In the genomic region with DNA sequence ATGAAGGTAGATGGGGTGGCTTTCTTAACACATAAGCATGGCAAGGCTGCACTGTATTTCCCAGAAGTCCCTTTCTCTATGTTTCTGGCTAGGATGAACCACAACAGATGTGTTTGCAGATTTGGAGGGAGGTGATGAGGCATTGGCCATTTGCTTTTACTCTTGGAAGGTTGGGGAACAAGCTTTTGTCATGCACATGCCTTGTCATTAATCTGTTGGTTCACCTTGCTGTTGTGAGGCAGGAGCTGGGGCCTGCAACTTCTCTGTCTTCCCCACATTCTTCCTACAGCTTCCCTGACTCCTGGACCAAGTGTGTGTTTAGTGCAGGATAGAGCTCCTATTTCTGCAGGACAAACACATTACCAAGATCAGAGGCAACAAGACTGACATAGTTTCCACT, we compare ENCODE assay signal across 10 cellular contexts.
"Had no signal": no experiment of that assay in that cellular context is flagged by ENCODE, and none has a peak within 500 bp of the region (broad histone marks: within the 10 kb centered on the region; RNA-seq: fewer than 3 reads in every experiment).

No MANE protein-coding gene starts in this region.

- DNase-seq: GM23248, H7, HFFc6, KBM-7 had no signal

- ATAC-seq: HCT116, HepG2 had no signal

- H3K4me3 ChIP-seq: GM23248, HAP-1 had no signal

- H3K9ac ChIP-seq: GM23248, KMS-11 had no signal

- H3K27ac ChIP-seq: GM23248, HL-60, KMS-11 had no signal

- H3K27me3 Mint-ChIP-seq: IgD-negative memory B cell had no signal

- H3K36me3 Mint-ChIP-seq: IgD-negative memory B cell had no signal

- FAIRE-seq: HepG2 had no signal

- H3K36me3 ChIP-seq: HAP-1 had no signal

- H3K4me1 Mint-ChIP-seq: IgD-negative memory B cell had no signal

- H3K9me3 ChIP-seq: HAP-1 had no signal

- H2AFZ ChIP-seq: GM23248 had no signal

- H3K4me3 Mint-ChIP-seq: HFFc6, IgD-negative memory B cell had no signal

- H3K27ac Mint-ChIP-seq: HFFc6, IgD-negative memory B cell had no signal

- H3K4me2 ChIP-seq: KMS-11 had no signal

- H3K4me1 ChIP-seq: HAP-1 had no signal
